In genomic region chr9:85994191-85994590, GRCh38 we compare ENCODE assay signal across 27 cellular contexts.
"Had no signal": no experiment of that assay in that cellular context is flagged by ENCODE, and none has a peak within 500 bp of the region (broad histone marks: within the 10 kb centered on the region; RNA-seq: fewer than 3 reads in every experiment).

No MANE protein-coding gene starts in this region.

- H3K4me3 Mint-ChIP-seq: activated CD4-positive, alpha-beta memory T cell treated with anti-CD3 and anti-CD28 coated beads for 36 hours; activated CD4-positive, alpha-beta T cell treated with anti-CD3 and anti-CD28 coated beads, Interleukin-2, amount 10 ng/mL, durations not matched to agents 24 days and 14 days; activated naive CD4-positive, alpha-beta T cell treated with anti-CD3 and anti-CD28 coated beads, Interleukin-2, amount 50 U/mL, for 24 hours; activated T-cell treated with anti-CD3 and anti-CD28 coated beads, Interleukin-2, amount 50 U/mL, for 24 hours; immature natural killer cell; naive thymus-derived CD4-positive, alpha-beta T cell; T-helper 17 cell had no signal

- H3K9me3 ChIP-seq: body of pancreas, pancreas, psoas muscle, testis, uterus had no signal

- H3K27me3 Mint-ChIP-seq: activated CD4-positive, alpha-beta memory T cell treated with anti-CD3 and anti-CD28 coated beads for 36 hours; activated CD4-positive, alpha-beta T cell treated with anti-CD3 and anti-CD28 coated beads, Interleukin-2, amount 10 ng/mL, durations not matched to agents 24 days and 14 days; activated naive CD4-positive, alpha-beta T cell treated with anti-CD3 and anti-CD28 coated beads, Interleukin-2, amount 50 U/mL, for 24 hours; activated T-cell treated with anti-CD3 and anti-CD28 coated beads, Interleukin-2, amount 50 U/mL, for 24 hours; naive thymus-derived CD4-positive, alpha-beta T cell; T-helper 17 cell had no signal

- H3K27me3 ChIP-seq: body of pancreas, pancreas, testis, uterus had no signal

- H3K27ac Mint-ChIP-seq: activated CD4-positive, alpha-beta memory T cell treated with anti-CD3 and anti-CD28 coated beads for 36 hours; activated CD4-positive, alpha-beta T cell treated with anti-CD3 and anti-CD28 coated beads, Interleukin-2, amount 10 ng/mL, durations not matched to agents 24 days and 14 days; activated naive CD4-positive, alpha-beta T cell treated with anti-CD3 and anti-CD28 coated beads, Interleukin-2, amount 50 U/mL, for 24 hours; activated T-cell treated with anti-CD3 and anti-CD28 coated beads, Interleukin-2, amount 50 U/mL, for 24 hours; T-helper 17 cell had no signal

- H3K4me3 ChIP-seq: body of pancreas, pancreas, psoas muscle, testis, uterus had no signal

- H3K36me3 ChIP-seq: uterus had no signal

- ATAC-seq: body of pancreas; left colon; naive thymus-derived CD4-positive, alpha-beta T cell; pancreas; psoas muscle; T-helper 17 cell had no signal

- H3K27ac ChIP-seq: body of pancreas, pancreas, psoas muscle, testis, uterus had no signal

- DNase-seq: activated CD4-positive, alpha-beta memory T cell treated with anti-CD3 and anti-CD28 coated beads for 36 hours; activated CD4-positive, alpha-beta T cell treated with anti-CD3 and anti-CD28 coated beads, Interleukin-2, amount 10 ng/mL, durations not matched to agents 24 days and 14 days; activated CD4-positive, CD25-positive, alpha-beta regulatory T cell treated with anti-CD3 and anti-CD28 coated beads, Interleukin-2, amount 50 U/mL, for 72 hours; activated CD8-positive, alpha-beta memory T cell treated with anti-CD3 and anti-CD28 coated beads, Interleukin-2, amount 50 U/mL, for 48 hours; activated T-cell treated with anti-CD3 and anti-CD28 coated beads, Interleukin-2, amount 50 U/mL, for 24 hours; aorta; body of pancreas; dermis blood vessel endothelial cell; effector CD4-positive, alpha-beta T cell; head of caudate nucleus; hypothalamus; immature natural killer cell; kidney; left colon; midbrain; naive thymus-derived CD4-positive, alpha-beta T cell; nucleus accumbens; pancreas; psoas muscle; stimulated activated CD4-positive, alpha-beta T cell treated with anti-CD3 and anti-CD28 coated beads, Interleukin-2, amount 100 ng/mL, for 48 hours; stimulated activated naive CD4-positive, alpha-beta T cell treated with Interleukin-2 at 50 U/mL for 16 hours; T-helper 17 cell; T1000; testis; trophoblast cell; uterus had no signal

- H3K4me1 ChIP-seq: body of pancreas, pancreas, psoas muscle, testis, uterus had no signal

- H3K9me3 Mint-ChIP-seq: activated CD4-positive, alpha-beta memory T cell treated with anti-CD3 and anti-CD28 coated beads for 36 hours; activated CD4-positive, alpha-beta T cell treated with anti-CD3 and anti-CD28 coated beads, Interleukin-2, amount 10 ng/mL, durations not matched to agents 24 days and 14 days; activated naive CD4-positive, alpha-beta T cell treated with anti-CD3 and anti-CD28 coated beads, Interleukin-2, amount 50 U/mL, for 24 hours; activated T-cell treated with anti-CD3 and anti-CD28 coated beads, Interleukin-2, amount 50 U/mL, for 24 hours; immature natural killer cell had no signal

- FAIRE-seq: kidney had no signal

- H3K4me1 Mint-ChIP-seq: immature natural killer cell had no signal
